In genomic region chr17:39181303-39181702, GRCh38 we compare ENCODE assay signal across 31 cellular contexts. TPM values are rescaled to one million over a fixed set of nuclear protein-coding genes. Genes with fewer than 3 reads are reported as not detected.
"Had no signal": no experiment of that assay in that cellular context is flagged by ENCODE, and none has a peak within 500 bp of the region (broad histone marks: within the 10 kb centered on the region; RNA-seq: fewer than 3 reads in every experiment).

No MANE protein-coding gene starts in this region.

- H3K27me3 ChIP-seq: dorsolateral prefrontal cortex, esophagus squamous epithelium, gastrocnemius medialis, heart right ventricle, left lung had no signal

- ATAC-seq: esophagus mucosa, gastrocnemius medialis, heart right ventricle, left cardiac atrium, left lung, left ventricle myocardium superior, lower lobe of right lung, mucosa of descending colon had no signal

- H3K9me3 ChIP-seq: esophagus squamous epithelium, gastrocnemius medialis, heart right ventricle, left lung, lower lobe of right lung, mucosa of descending colon had no signal

- DNase-seq: dermis blood vessel endothelial cell; dorsolateral prefrontal cortex; effector CD4-positive, alpha-beta T cell; effector memory CD4-positive, alpha-beta T cell; erythroblast; esophagus squamous epithelium; foreskin fibroblast; foreskin melanocyte; gastrocnemius medialis; glutamatergic neuron; head of caudate nucleus; heart right ventricle; hippocampal formation; left cardiac atrium; left lung; left ventricle myocardium superior; lower lobe of right lung; mesenchymal stem cell; mucosa of descending colon; naive B cell had no signal

- H3K4me3 ChIP-seq: coronary artery, dorsolateral prefrontal cortex, esophagus squamous epithelium, gastrocnemius medialis, heart right ventricle, left lung, lower lobe of right lung, mucosa of descending colon had no signal

- H3K27ac ChIP-seq: coronary artery, dorsolateral prefrontal cortex, epithelial cell of prostate, esophagus squamous epithelium, heart right ventricle, left lung, lower lobe of right lung had no signal

- H3K4me1 ChIP-seq: heart right ventricle had no signal

RNA-seq across cellular contexts. Expression of gene ARL5C, which starts 15.3 kb away (rescaled TPM):
- total RNA-seq: dermis blood vessel endothelial cell, endothelial cell of umbilical vein, esophagus mucosa, esophagus squamous epithelium, glomerular endothelial cell, heart right ventricle, kidney epithelial cell, left cardiac atrium, left lung, left ventricle myocardium superior, lower leg skin, lower lobe of right lung, lung microvascular endothelial cell, mesenteric fat pad, mesothelial cell of epicardium, mucosa of descending colon, myocyte had no signal

RNA-seq across cellular contexts. Expression of gene PLXDC1, which starts 29.9 kb away (rescaled TPM):
- total RNA-seq: dermis blood vessel endothelial cell, endothelial cell of umbilical vein, lung microvascular endothelial cell had no signal

RNA-seq across cellular contexts. Expression of gene STAC2, which starts 44.4 kb away (rescaled TPM):
- total RNA-seq: endothelial cell of umbilical vein, gastrocnemius medialis, glomerular endothelial cell, kidney epithelial cell, lung microvascular endothelial cell had no signal
